10 cellular contexts compared by ENCODE assay signal in genomic region chr5:170296935-170297588, GRCh38. TPM values are rescaled to one million over a fixed set of nuclear protein-coding genes. Genes with fewer than 3 reads are reported as not detected.
DNase-seq lines count a peak whose midpoint lies in the region; ATAC-seq, FAIRE-seq and TF ChIP-seq lines count a peak whose summit lies in the region.
"Had no signal": no experiment of that assay in that cellular context is flagged by ENCODE, and none has a peak within 500 bp of the region (broad histone marks: within the 10 kb centered on the region; RNA-seq: fewer than 3 reads in every experiment).

No MANE protein-coding gene starts in this region.

- H3K4me1 ChIP-seq in K562 (replicated peaks in 1 of 2; ENCODE audit: control insufficient read depth in 2 of 2, insufficient read depth in 2 of 2, low read length in 2 of 2) (peaks cover 4 to 30% of the 10 kb centered on the region in 2 experiments), spleen (peaks cover 20 to 99% (median 83%) of the 10 kb centered on the region in 6 donors)

- peaks cover 39% of the 10 kb centered on the region for H3K79me2 ChIP-seq in K562 (ENCODE audit: control insufficient read depth, insufficient read depth, low read length)

- TF ChIP-seq POLR2A in K562 (conservative IDR thresholded peaks at IDR 0.05) (no peak), spleen (IDR thresholded peaks at IDR 0.05) (no peak)

- POLR2A ChIA-PET in K562 (lab: Yijun Ruan, JAX) = interaction anchor here (0.8 to 1.8 kb wide), 5 partner anchors 9 to 21 kb away, joined by 3 to 6 read pairs (median 4); no protein-coding TSS in a partner anchor

- peak overlapping the region; percentile 86 for H3K4me2 ChIP-seq in K562 (ENCODE audit: insufficient read depth, low read length)

- peak overlapping the region; percentile 79 to 80 for H3K9ac ChIP-seq in K562 (ENCODE audit: insufficient read depth in 1 of 2, low read depth in 2 of 2, low read length in 2 of 2)

- peak overlapping the region; percentile 100 for H3K4me3 Mint-ChIP-seq in activated naive CD4-positive, alpha-beta T cell treated with anti-CD3 and anti-CD28 coated beads, Interleukin-2, amount 50 U/mL, for 24 hours

- peak overlapping the region; percentile 99 for H3K27ac Mint-ChIP-seq in activated naive CD4-positive, alpha-beta T cell treated with anti-CD3 and anti-CD28 coated beads, Interleukin-2, amount 50 U/mL, for 24 hours

- intact Hi-C loops in K562 (cut with micrococcal nuclease) (loop anchor here (5.0 kb wide), 1 partner anchor 35 kb away; no protein-coding TSS in a partner anchor), spleen (cut with DNase I; ENCODE audit: low total_unique reads) (no loop called here)

- CTCF ChIA-PET in K562 (lab: Yijun Ruan, JAX; ENCODE audit: low intra/inter-chr PET ratio) = no interaction called here

- H3K27me3 ChIP-seq in K562 (ENCODE audit: control insufficient read depth in 2 of 2, insufficient read depth in 2 of 2, low read length in 2 of 2) (no peaks in the 10 kb centered on the region), spleen (replicated peaks in 1 of 7) (peaks cover 0 to 11% (median 0%) of the 10 kb centered on the region in 7 donors)

- no peaks in the 10 kb centered on the region for H3K27me3 Mint-ChIP-seq in activated naive CD4-positive, alpha-beta T cell treated with anti-CD3 and anti-CD28 coated beads, Interleukin-2, amount 50 U/mL, for 24 hours

- peak; percentile 57 for FAIRE-seq in K562 (lab: Jason Lieb, UNC)
- FAIRE-seq in RCC 7860 (lab: Jason Lieb, UNC) = no peak
- FAIRE-seq: keratinocyte had no signal

- no peaks in the 10 kb centered on the region for H3K9me3 Mint-ChIP-seq in activated naive CD4-positive, alpha-beta T cell treated with anti-CD3 and anti-CD28 coated beads, Interleukin-2, amount 50 U/mL, for 24 hours

- no peak for TF ChIP-seq EP300 in K562 (IDR thresholded peaks at IDR 0.05; ENCODE audit: low read length)

- H3K36me3 ChIP-seq in K562 (ENCODE audit: control insufficient read depth, insufficient read depth, low read length) (0 out of 3 replicates have a peak, but pooled peaks cover 5% of the 10 kb centered on the region), spleen (peaks cover 0 to 31% (median 6%) of the 10 kb centered on the region in 6 donors)

- in situ Hi-C loops in K562 (cut with MboI) = no loop called here

- no peak for DNase-seq in activated naive CD4-positive, alpha-beta T cell (lab: John Stamatoyannopoulos, UW)
- DNase-seq in K562 (ENCODE audit: extremely low read depth in 1 of 4, low spot score in 3 of 4) = peak in 2 of 4 experiments; percentile 14 to 48
- no peak for DNase-seq in spleen
- DNase-seq in activated gamma-delta T cell treated with Interleukin-2 at 50 U/mL for 16 hours = no peak
- DNase-seq in RCC 7860 (ENCODE audit: low spot score) = no peak
- no peak for DNase-seq in pons (ENCODE audit: low spot score)

- peak overlapping the region; percentile 78 for H3K27ac ChIP-seq in K562 (ENCODE audit: extremely low read depth, low read depth, low read length)
- H3K27ac ChIP-seq in spleen = peak overlapping the region; percentile 75 to 99 (median 94)

- WGBS in K562 (ENCODE audit: insufficient coverage, low coverage, missing lambda C conversion rate) = 15% methylated on average over 12 of the region's 12 CpGs
- WGBS in spleen, 5 donors = 17 to 36% (median 34%) methylated on average over 11 to 12 of the region's 12 CpGs

- peaks cover 68% of the 10 kb centered on the region for H3K4me1 Mint-ChIP-seq in activated naive CD4-positive, alpha-beta T cell treated with anti-CD3 and anti-CD28 coated beads, Interleukin-2, amount 50 U/mL, for 24 hours

- H3K9me1 ChIP-seq in K562 (ENCODE audit: control insufficient read depth, insufficient read depth, low read length) = no peaks in the 10 kb centered on the region

- peaks cover 13% of the 10 kb centered on the region for H3K36me3 Mint-ChIP-seq in activated naive CD4-positive, alpha-beta T cell treated with anti-CD3 and anti-CD28 coated beads, Interleukin-2, amount 50 U/mL, for 24 hours

- H3K4me3 ChIP-seq in K562 (peak overlapping the region; percentile 51), spleen (peak overlapping the region; percentile 43 to 77 (median 60))

- no peak; a peak in 1 of 4 replicates for TF ChIP-seq RAD21 in K562 (CRISPR knock-in tag; conservative IDR thresholded peaks at IDR 0.05 in 1 of 2, IDR thresholded peaks at IDR 0.05 in 1 of 2)

- no peaks in the 10 kb centered on the region for H3K9me3 ChIP-seq in K562 (replicated peaks; ENCODE audit: control insufficient read depth, insufficient read depth, low read depth, low read length)
- H3K9me3 ChIP-seq in spleen = no peaks in the 10 kb centered on the region

- H2AFZ ChIP-seq in K562 (ENCODE audit: low read depth, low read length) = peak overlapping the region; percentile 86

- BruUV-seq in K562 (replicated peaks; lab: Mats Ljungman, UMichigan) = TSS peak; percentile 68

- TF ChIP-seq CTCF in K562 (IDR thresholded peaks at IDR 0.05 in 2 of 3, conservative IDR thresholded peaks at IDR 0.05 in 1 of 3; ENCODE audit: insufficient read depth in 2 of 3, low read depth in 1 of 3, low read length in 3 of 3) = no peak
- TF ChIP-seq CTCF in spleen (IDR thresholded peaks at IDR 0.05 in 8 of 11, conservative IDR thresholded peaks at IDR 0.05 in 3 of 11) = no peak

- ATAC-seq in HG03060 (IDR thresholded peaks at IDR 0.05; ENCODE audit: low read depth, unreplicated experiment) = peak; percentile 39
- peak; percentile 51 for ATAC-seq in K562

- no peaks in the 10 kb centered on the region; the same call in 1 of the 2 replicates for H4K20me1 ChIP-seq in K562 (replicated peaks; ENCODE audit: control insufficient read depth, insufficient read depth, low read length)

TF ChIP-seq in K562, 482 proteins besides CTCF, POLR2A, EP300 and RAD21 (continues in another document):
- TF ChIP-seq NFATC3 (IDR thresholded peaks at IDR 0.05) = no peak
- TF ChIP-seq PBX2 (CRISPR knock-in tag; IDR thresholded peaks at IDR 0.05; ENCODE audit: low read depth) = no peak
- TF ChIP-seq PBX2 (tag; conservative IDR thresholded peaks at IDR 0.05; ENCODE audit: low read depth) = no peak
- TF ChIP-seq SREBF1 (IDR thresholded peaks at IDR 0.05; ENCODE audit: borderline replicate concordance, low read depth, low read length) = no peak
- no peak for TF ChIP-seq RBM25 (IDR thresholded peaks at IDR 0.05; ENCODE audit: low read depth, low read length, severe bottlenecking)
- TF ChIP-seq ZNF280A (IDR thresholded peaks at IDR 0.05; ENCODE audit: low read depth, partially characterized antibody) = no peak
- peak; percentile 9; the same call in 1 of the 2 replicates for TF ChIP-seq PHF8 (IDR thresholded peaks at IDR 0.05; ENCODE audit: borderline replicate concordance, low read length)
- no peak for TF ChIP-seq FOXM1 (IDR thresholded peaks at IDR 0.05; ENCODE audit: low read depth)
- TF ChIP-seq FOXM1 (CRISPR knock-in tag; IDR thresholded peaks at IDR 0.05; ENCODE audit: low read depth) = no peak

RNA-seq across cellular contexts. Expression of gene LCP2, which starts 0.5 kb away (rescaled TPM):
- total RNA-seq in K562 (2011; cell fraction: chromatin; rRNA removed; ENCODE audit: low replicate concordance) = 47.9 and 68.9 TPM in 2 replicates
- 34.0 and 42.2 TPM in 2 replicates for total RNA-seq in K562 (2011; cell fraction: nucleolus; rRNA removed)
- total RNA-seq in K562 (2011; cell fraction: nucleoplasm; rRNA removed) = 32.6 and 56.7 TPM in 2 replicates
- 10.6 and 10.7 TPM in 2 replicates for total RNA-seq in K562 (2014; rRNA removed)
- 14.6 TPM in 2 replicates for total RNA-seq in K562 (2014; rRNA removed; fragmentation: Illumina TruSeq; extraction: Trizol)
- 18.6 and 19.4 TPM in 2 replicates for total RNA-seq in K562 (2015; rRNA removed; fragmentation: Illumina TruSeq; extraction: Trizol)
- total RNA-seq in K562 (2021) = 22.2 and 24.1 TPM in 2 replicates
- polyA plus RNA-seq in K562 (2011; rRNA removed) = 28.5 and 42.2 TPM in 2 replicates
- 17.2 and 28.3 TPM in 2 replicates for polyA plus RNA-seq in K562 (2011; cell fraction: cytosol; rRNA removed)
- 88.9 and 151 TPM in 2 replicates for polyA plus RNA-seq in K562 (2011; cell fraction: nucleus; rRNA removed)
- polyA plus RNA-seq in K562 (2012) = 30.9 and 61.7 TPM in 2 replicates
- polyA plus RNA-seq in K562 (2014; fragmentation: Illumina TruSeq; extraction: Trizol) = 23.6 and 31.3 TPM in 2 replicates
- polyA plus RNA-seq in K562 (2014; fragmentation: Nextera tagmentation; extraction: Ambion mirVana) = 1 to 10 TPM; 4.0 to 5.2 TPM
- 12.6 and 14.1 TPM in 2 replicates for polyA plus RNA-seq in K562 (2014; rRNA removed)
- 50.8 and 77.5 TPM in 2 replicates for polyA minus RNA-seq in K562 (2011; rRNA and poly(A)+ RNA removed)
- polyA minus RNA-seq in K562 (2011; cell fraction: cytosol; rRNA and poly(A)+ RNA removed) = 19.4 and 21.4 TPM in 2 replicates
- polyA minus RNA-seq in K562 (2011; cell fraction: nucleus; rRNA and poly(A)+ RNA removed) = 96.3 and 210 TPM in 2 replicates
- total RNA-seq in spleen = 100 to 1,000 TPM; 186 to 272 (median 219) TPM
- polyA plus RNA-seq in spleen = 10 to 100 TPM; 28.3 to 33.1 (median 29.3) TPM
- total RNA-seq: Daoy had no signal
- polyA plus RNA-seq: keratinocyte had no signal
